27 cellular contexts compared by ENCODE assay signal in genomic region chr16:83248735-83249469, GRCh38.
DNase-seq lines count a peak whose midpoint lies in the region; ATAC-seq and TF ChIP-seq lines count a peak whose summit lies in the region.
"Had no signal": no experiment of that assay in that cellular context is flagged by ENCODE, and none has a peak within 500 bp of the region (broad histone marks: within the 10 kb centered on the region; RNA-seq: fewer than 3 reads in every experiment).

No MANE protein-coding gene starts in this region.

- peak; percentile 89 to 93 for ATAC-seq in left cardiac atrium
- no peak for ATAC-seq in foreskin keratinocyte
- ATAC-seq: activated CD8-positive, alpha-beta T cell treated with anti-CD3 and anti-CD28 coated beads for 36 hours; K562; natural killer cell; stimulated activated effector memory CD8-positive, alpha-beta T cell treated with anti-CD3 and anti-CD28 coated beads, Interleukin-12 subunit alpha, Interleukin-12 subunit beta, amount 100 ng/mL, for 72 hours had no signal

- in situ Hi-C loops in GM23248 (cut with MboI) = no loop called here

- no peak overlapping the region for H2BK120ac ChIP-seq in trophoblast cell (ENCODE audit: insufficient read depth, low read length, poor library complexity)

- no peaks in the 10 kb centered on the region for H3K79me1 ChIP-seq in trophoblast cell (ENCODE audit: low read length)

- no peak overlapping the region for H3K23ac ChIP-seq in trophoblast cell (ENCODE audit: low read length)

- no peak overlapping the region for H3K4me3 ChIP-seq in GM23248
- H3K4me3 ChIP-seq in suprapubic skin = no peak overlapping the region
- H3K4me3 ChIP-seq in trophoblast cell (ENCODE audit: low read depth, low read length) = no peak overlapping the region
- H3K4me3 ChIP-seq: K562, lung, prostate gland had no signal

- H3K9me2 ChIP-seq in GM23248 (ENCODE audit: insufficient read depth) = no peaks in the 10 kb centered on the region

- no peak overlapping the region for H2BK12ac ChIP-seq in trophoblast cell (ENCODE audit: low read length)

- H3K27ac ChIP-seq in GM23248 (no peak overlapping the region), cingulate gyrus (ENCODE audit: low read depth, low read length) (peak overlapping the region; percentile 73), suprapubic skin (peak overlapping the region; percentile 91), foreskin keratinocyte (no peak overlapping the region), trophoblast cell (ENCODE audit: low read depth, low read length) (no peak overlapping the region)
- H3K27ac ChIP-seq: prostate gland had no signal

- H3K14ac ChIP-seq in trophoblast cell (ENCODE audit: low read length) = no peak overlapping the region

- peak; percentile 17 for DNase-seq in GM23248
- DNase-seq in left cardiac atrium = no peak
- DNase-seq in suprapubic skin (ENCODE audit: low spot score in 2 of 2) = no peak
- DNase-seq in HK-2 (ENCODE audit: unreplicated experiment) = no peak
- DNase-seq in foreskin keratinocyte = no peak
- no peak for DNase-seq in trophoblast cell
- no peak for DNase-seq in DMS153 treated with DMSO at 0.1 percent for 48 hours (lab: John Stamatoyannopoulos, UW; ENCODE audit: unreplicated experiment)
- DNase-seq: activated CD8-positive, alpha-beta memory T cell treated with anti-CD3 and anti-CD28 coated beads, Interleukin-2, amount 50 U/mL, for 48 hours; activated CD8-positive, alpha-beta T cell treated with anti-CD3 and anti-CD28 coated beads for 36 hours; activated naive CD4-positive, alpha-beta T cell treated with Interleukin-2 at 50 U/mL for 16 hours; Caco-2; DMS79; effector CD4-positive, alpha-beta T cell; GDM1; HFFc6; natural killer cell; NCI-H1092; NCI-H187; NCI-H2171; occipital lobe; stimulated activated CD4-positive, alpha-beta T cell treated with anti-CD3 and anti-CD28 coated beads, Interleukin-15, amount 100 ng/mL, for 24 hours; T-helper 2 cell had no signal

- no peak overlapping the region for H4K8ac ChIP-seq in trophoblast cell (ENCODE audit: low read depth, low read length)

- TF ChIP-seq POLR2A in suprapubic skin (IDR thresholded peaks at IDR 0.05) = no peak

- no peaks in the 10 kb centered on the region for H3K79me2 ChIP-seq in GM23248 (ENCODE audit: insufficient read depth)
- no peaks in the 10 kb centered on the region for H3K79me2 ChIP-seq in trophoblast cell (ENCODE audit: control insufficient read depth, insufficient read depth, low read length, poor library complexity)

- TF ChIP-seq EP300 in suprapubic skin (IDR thresholded peaks at IDR 0.05) = no peak

- no peak overlapping the region for H4K12ac ChIP-seq in trophoblast cell (ENCODE audit: low read depth, low read length)

- WGBS in GM23248 (ENCODE audit: low coverage in 1 of 2, low lambda C conversion rate in 2 of 2, missing lambda C conversion rate in 2 of 2), 2 experiments = 65 to 67% methylated on average over 8 of the region's 8 CpGs
- 79% methylated on average over 8 of the region's 8 CpGs for WGBS in suprapubic skin
- WGBS in trophoblast cell (ENCODE audit: extremely low coverage, insufficient coverage, insufficient read length) = 100% methylated on average over 1 of the region's 8 CpGs

- H3K4me1 ChIP-seq in GM23248 (ENCODE audit: insufficient read depth) = peaks cover 9% of the 10 kb centered on the region
- peaks cover 4% of the 10 kb centered on the region for H3K4me1 ChIP-seq in suprapubic skin
- no peaks in the 10 kb centered on the region for H3K4me1 ChIP-seq in foreskin keratinocyte
- H3K4me1 ChIP-seq in trophoblast cell (ENCODE audit: control insufficient read depth in 1 of 2, insufficient read depth in 2 of 2, low read length in 2 of 2) = no peaks in the 10 kb centered on the region
- H3K4me1 ChIP-seq: Caco-2, prostate gland had no signal

- H3K18ac ChIP-seq in trophoblast cell (ENCODE audit: low read length) = no peak overlapping the region

- no peak overlapping the region for H3K9ac ChIP-seq in GM23248
- H3K9ac ChIP-seq in trophoblast cell (ENCODE audit: low read length) = no peak overlapping the region

- no peak overlapping the region for H2AK5ac ChIP-seq in trophoblast cell (ENCODE audit: low read length)

- intact Hi-C loops in left cardiac atrium (cut with DNase I) = no loop called here

- no peak for TF ChIP-seq CTCF in suprapubic skin (IDR thresholded peaks at IDR 0.05)
- no peak for TF ChIP-seq CTCF in foreskin keratinocyte (conservative IDR thresholded peaks at IDR 0.05)

- no peak overlapping the region for H3K4me2 ChIP-seq in GM23248 (ENCODE audit: unreplicated experiment)
- no peak overlapping the region for H3K4me2 ChIP-seq in trophoblast cell (ENCODE audit: low read length)

- no peak overlapping the region for H2BK5ac ChIP-seq in trophoblast cell (ENCODE audit: low read depth, low read length, poor library complexity)

- H2AFZ ChIP-seq in GM23248 = no peak overlapping the region
- no peak overlapping the region for H2AFZ ChIP-seq in trophoblast cell (ENCODE audit: insufficient read depth, low read length, poor library complexity)

- H4K91ac ChIP-seq in trophoblast cell (ENCODE audit: low read depth, low read length) = no peak overlapping the region

- H3K9me3 ChIP-seq in GM23248 (ENCODE audit: low read depth) (no peaks in the 10 kb centered on the region), suprapubic skin (no peaks in the 10 kb centered on the region), trophoblast cell (ENCODE audit: insufficient read depth, low read depth, low read length) (no peaks in the 10 kb centered on the region)
- H3K9me3 ChIP-seq: Caco-2, prostate gland had no signal

- H3K27me3 ChIP-seq in GM23248 (replicated peaks; ENCODE audit: insufficient read depth) (no peaks in the 10 kb centered on the region), suprapubic skin (no peaks in the 10 kb centered on the region), foreskin keratinocyte (no peaks in the 10 kb centered on the region), trophoblast cell (ENCODE audit: insufficient read depth, low read length) (no peaks in the 10 kb centered on the region)

- no peaks in the 10 kb centered on the region for H4K20me1 ChIP-seq in GM23248 (ENCODE audit: insufficient read depth)

- H3F3A ChIP-seq in GM23248 (ENCODE audit: insufficient read depth) = no peaks in the 10 kb centered on the region

- no peak overlapping the region for H3K4ac ChIP-seq in trophoblast cell (ENCODE audit: low read depth, low read length)

- H3K36me3 ChIP-seq in GM23248 (ENCODE audit: low read depth) = no peaks in the 10 kb centered on the region
- no peaks in the 10 kb centered on the region for H3K36me3 ChIP-seq in suprapubic skin
- no peaks in the 10 kb centered on the region for H3K36me3 ChIP-seq in trophoblast cell (ENCODE audit: control insufficient read depth in 1 of 2, insufficient read depth in 2 of 2, low read length in 2 of 2)
- H3K36me3 ChIP-seq: prostate gland had no signal

Comparison
In these comparisons a context has a peak if more than half of its experiments do, and no peak if none do; other contexts are left out.
1. H3K27ac ChIP-seq: peak in cingulate gyrus (single experiment) and suprapubic skin (single experiment); none in GM23248 (single experiment), foreskin keratinocyte (single experiment) and trophoblast cell (single experiment).